23 cellular contexts compared by ENCODE assay signal in the genomic region with DNA sequence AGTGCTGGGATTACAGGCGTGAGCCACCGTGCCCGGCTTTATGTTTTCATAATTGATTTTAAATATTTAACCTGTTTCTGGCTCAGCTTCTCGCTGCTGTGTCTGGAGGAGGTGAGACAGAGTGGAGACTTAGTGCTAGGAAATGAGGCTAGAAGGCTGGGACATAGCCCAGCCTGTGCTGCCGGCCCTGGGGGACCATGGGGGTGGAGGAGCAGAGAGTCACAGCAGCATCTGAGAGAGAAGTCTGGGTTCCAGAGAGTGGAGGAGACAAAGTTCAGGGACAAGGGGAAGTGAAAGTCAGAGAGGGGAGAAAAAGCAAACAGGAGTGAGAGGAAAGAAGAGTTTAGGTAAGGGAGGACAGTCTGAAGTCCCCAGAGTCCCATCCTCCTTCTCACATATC.
"Had no signal": no experiment of that assay in that cellular context is flagged by ENCODE, and none has a peak within 500 bp of the region (broad histone marks: within the 10 kb centered on the region; RNA-seq: fewer than 3 reads in every experiment).

No MANE protein-coding gene starts in this region.

- DNase-seq: activated CD4-positive, alpha-beta T cell treated with anti-CD3 and anti-CD28 coated beads for 1 hour; activated CD4-positive, alpha-beta T cell treated with anti-CD3 and anti-CD28 coated beads, Interleukin-2, amount 50 U/mL, for 1 hour; activated CD8-positive, alpha-beta memory T cell treated with anti-CD3 and anti-CD28 coated beads, Interleukin-2, amount 50 U/mL, for 4 hours; activated naive CD4-positive, alpha-beta T cell; activated T-cell treated with anti-CD3 and anti-CD28 coated beads, Interleukin-2, amount 50 U/mL, for 4 hours; adrenal gland; brain microvascular endothelial cell; central memory CD4-positive, alpha-beta T cell; effector memory CD4-positive, alpha-beta T cell; foreskin keratinocyte; left colon; ovary; right cardiac atrium; stimulated activated CD4-positive, alpha-beta T cell treated with anti-CD3 and anti-CD28 coated beads, Interleukin-1b, Interleukin-23, amount 100 ng/mL, for 48 hours; stomach had no signal

- H3K36me3 Mint-ChIP-seq: activated naive CD8-positive, alpha-beta T cell; memory B cell; natural killer cell treated with Interleukin-12 subunit alpha and Interleukin-12 subunit beta and Interleukin-15 and Interleukin-18, amount 100 ng/mL, for 72 hours had no signal

- H3K27me3 Mint-ChIP-seq: memory B cell; natural killer cell treated with Interleukin-12 subunit alpha and Interleukin-12 subunit beta and Interleukin-15 and Interleukin-18, amount 100 ng/mL, for 72 hours had no signal

- H3K4me3 ChIP-seq: adrenal gland, ascending aorta, ovary, stomach, suprapubic skin, tibial nerve had no signal

- H3K27ac ChIP-seq: adrenal gland, ascending aorta, brain microvascular endothelial cell, foreskin keratinocyte, ovary, stomach, suprapubic skin, tibial nerve had no signal

- FAIRE-seq: keratinocyte had no signal

- H3K27ac Mint-ChIP-seq: activated naive CD8-positive, alpha-beta T cell; activated T-helper 2 cell treated with anti-CD3 and anti-CD28 coated beads, Interferon-gamma antibody, Interleukin-2, Interleukin-4, amounts not matched to agents 10 μg/mL and 5 μg/mL and 100 μg/mL, durations not matched to agents 14 hours and 24 hours and 36 hours; memory B cell; natural killer cell treated with Interleukin-12 subunit alpha and Interleukin-12 subunit beta and Interleukin-15 and Interleukin-18, amount 100 ng/mL, for 72 hours had no signal

- H3K9me3 ChIP-seq: adrenal gland, ascending aorta, ovary, stomach, suprapubic skin, tibial nerve had no signal

- ATAC-seq: activated T-cell treated with anti-CD3 and anti-CD28 coated beads, Interleukin-2, amount 50 U/mL, for 4 hours; foreskin keratinocyte; left colon; natural killer cell treated with Interleukin-12 subunit alpha and Interleukin-12 subunit beta and Interleukin-15 and Interleukin-18, amount 100 ng/mL, for 72 hours; right cardiac atrium had no signal

- H3K9me3 Mint-ChIP-seq: activated T-cell treated with anti-CD3 and anti-CD28 coated beads, Interleukin-2, amount 50 U/mL, for 4 hours; activated T-helper 2 cell treated with anti-CD3 and anti-CD28 coated beads, Interferon-gamma antibody, Interleukin-2, Interleukin-4, amounts not matched to agents 10 μg/mL and 5 μg/mL and 100 μg/mL, durations not matched to agents 14 hours and 24 hours and 36 hours; memory B cell; natural killer cell treated with Interleukin-12 subunit alpha and Interleukin-12 subunit beta and Interleukin-15 and Interleukin-18, amount 100 ng/mL, for 72 hours had no signal

- H3K36me3 ChIP-seq: adrenal gland, ascending aorta, brain microvascular endothelial cell, ovary, stomach, suprapubic skin, tibial nerve had no signal

- H3K27me3 ChIP-seq: adrenal gland, ascending aorta, brain microvascular endothelial cell, foreskin keratinocyte, ovary, stomach, suprapubic skin, tibial nerve had no signal

- H3K4me1 Mint-ChIP-seq: memory B cell had no signal

- H3K4me3 Mint-ChIP-seq: activated naive CD8-positive, alpha-beta T cell; activated T-cell treated with anti-CD3 and anti-CD28 coated beads, Interleukin-2, amount 50 U/mL, for 4 hours; memory B cell; natural killer cell treated with Interleukin-12 subunit alpha and Interleukin-12 subunit beta and Interleukin-15 and Interleukin-18, amount 100 ng/mL, for 72 hours had no signal

- H3K4me1 ChIP-seq: adrenal gland, ascending aorta, foreskin keratinocyte, stomach, suprapubic skin, tibial nerve had no signal
